In the genomic region with DNA sequence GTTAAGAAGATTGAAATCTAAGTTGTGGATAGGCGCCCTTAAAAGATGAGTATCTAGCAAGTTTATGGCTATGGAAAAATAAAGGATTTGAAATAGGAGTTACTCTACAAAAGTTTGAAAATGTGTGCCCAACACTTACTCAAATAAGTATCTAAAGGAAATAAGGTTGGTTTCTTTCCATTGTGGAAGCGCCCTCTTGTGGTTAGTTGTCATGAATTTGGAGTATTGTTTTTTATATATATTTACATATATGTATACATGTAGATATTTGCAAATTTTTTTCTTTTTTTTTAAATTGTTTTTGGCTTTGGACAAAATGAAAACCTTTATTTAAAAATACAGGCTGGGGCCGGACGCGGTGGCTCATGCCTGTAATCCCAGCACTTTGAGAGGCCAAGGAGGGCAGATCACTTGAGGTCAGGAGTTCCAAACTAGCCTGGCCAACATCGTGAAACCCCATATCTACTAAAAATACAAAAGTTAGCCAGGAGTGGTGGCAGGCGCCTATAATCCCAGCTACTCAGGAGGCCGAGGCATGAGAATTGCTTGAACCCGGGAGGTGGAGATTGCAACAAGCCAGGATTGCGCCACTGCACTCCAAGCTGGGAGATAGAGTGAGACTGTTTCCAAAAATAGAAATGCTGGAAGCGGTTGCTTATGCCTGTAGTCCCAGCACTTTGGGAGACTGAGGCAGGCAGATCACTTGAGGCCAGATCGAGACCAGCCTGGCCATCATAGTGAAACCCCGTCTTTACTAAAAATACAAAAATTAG, we compare ENCODE assay signal across 8 cellular contexts. TPM values are rescaled to one million over a fixed set of nuclear protein-coding genes. Genes with fewer than 3 reads are reported as not detected.
DNase-seq lines count a peak whose midpoint lies in the region; ATAC-seq lines count a peak whose summit lies in the region.

No MANE protein-coding gene starts in this region.

- peak; percentile 48 for DNase-seq in AG08395 (ENCODE audit: low spot score)
- peak; percentile 47 for DNase-seq in GM03348 (ENCODE audit: low spot score)
- DNase-seq in NCI-H2196 (lab: John Stamatoyannopoulos, UW; ENCODE audit: unreplicated experiment): peak; percentile 47
- DNase-seq in activated T-cell treated with anti-CD3 and anti-CD28 coated beads for 24 hours (ENCODE audit: low read depth): peak; percentile 33
- DNase-seq in germinal center (ENCODE audit: low spot score): peak; percentile 30
- DNase-seq in renal cortical epithelial cell (ENCODE audit: low read depth): peak; percentile 52

- ATAC-seq in GM18511 (IDR thresholded peaks at IDR 0.05; ENCODE audit: unreplicated experiment) (no peak), HG02623 (IDR thresholded peaks at IDR 0.05; ENCODE audit: unreplicated experiment) (no peak)

RNA-seq across cellular contexts. Expression of a gene that starts 24.0 kb away (rescaled TPM):
- total RNA-seq in renal cortical epithelial cell: 27.3 and 30.4 TPM in 2 replicates

RNA-seq across cellular contexts. Expression of a gene that starts 43.3 kb away (rescaled TPM):
- 27.3 and 41.6 TPM in 2 replicates for total RNA-seq in renal cortical epithelial cell

RNA-seq across cellular contexts. Expression of a gene that starts 52.2 kb away (rescaled TPM):
- 35.3 and 56.6 TPM in 2 replicates for total RNA-seq in renal cortical epithelial cell

RNA-seq across cellular contexts. Expression of a gene that starts 52.4 kb away (rescaled TPM):
- total RNA-seq in renal cortical epithelial cell: 21.7 and 33.2 TPM in 2 replicates
